In genomic region chr1:25267288-25268142, GRCh38 we compare ENCODE assay signal across 9 cellular contexts. TPM values are rescaled to one million over a fixed set of nuclear protein-coding genes. Genes with fewer than 3 reads are reported as not detected.
DNase-seq lines count a peak whose midpoint lies in the region; ATAC-seq and TF ChIP-seq lines count a peak whose summit lies in the region.
"Not testable (repeated sequence)": the region's sequence is repeated elsewhere in the genome, so short reads cannot be mapped to it uniquely, and the experiment has no call there.
"Had no signal": no experiment of that assay in that cellular context is flagged by ENCODE, and none has a peak within 500 bp of the region (broad histone marks: within the 10 kb centered on the region; RNA-seq: fewer than 3 reads in every experiment).

No MANE protein-coding gene starts in this region.

- not testable (repeated sequence) for TF ChIP-seq CTCF in MCF 10A (IDR thresholded peaks at IDR 0.05; ENCODE audit: unreplicated experiment)

- BruUV-seq in MCF 10A (replicated peaks; lab: Mats Ljungman, UMichigan), result TSS peak; percentile 48

- DNase-seq in A172 (ENCODE audit: low spot score) (peak; percentile 55), NCI-H2227 treated with DMSO at 0.1 percent for 48 hours (lab: John Stamatoyannopoulos, UW) (peak; percentile 23), inferior parietal cortex (ENCODE audit: extremely low spot score) (peak; percentile 51)
- DNase-seq in MCF 10A (ENCODE audit: unreplicated experiment), result not testable (repeated sequence)
- peak; percentile 90 for DNase-seq in stimulated activated CD4-positive, alpha-beta T cell treated with anti-CD3 and anti-CD28 coated beads, Interleukin-12 subunit alpha, Interleukin-12 subunit beta, amount 100 ng/mL, for 4 hours

- H3K36me3 Mint-ChIP-seq in MCF 10A (ENCODE audit: insufficient read depth, unreplicated experiment), result not testable (repeated sequence)

- not testable (repeated sequence) for H3K4me3 Mint-ChIP-seq in MCF 10A (ENCODE audit: unreplicated experiment)

- CTCF ChIA-PET in MCF 10A (lab: Yijun Ruan, JAX), result not testable (repeated sequence)

- intact Hi-C loops in MCF 10A (cut with micrococcal nuclease), result not testable (repeated sequence)

- H3K9me3 Mint-ChIP-seq in MCF 10A (ENCODE audit: unreplicated experiment), result not testable (repeated sequence)

- H3K4me1 Mint-ChIP-seq in MCF 10A (ENCODE audit: insufficient read depth, unreplicated experiment), result not testable (repeated sequence)

- H3K27ac Mint-ChIP-seq in MCF 10A (ENCODE audit: low read depth, unreplicated experiment), result not testable (repeated sequence)

- peak; percentile 64 for ATAC-seq in GM19043 (IDR thresholded peaks at IDR 0.05; ENCODE audit: low read depth, unreplicated experiment)
- ATAC-seq in HG03175 (IDR thresholded peaks at IDR 0.05; ENCODE audit: unreplicated experiment), result peak; percentile 71
- ATAC-seq in activated CD4-positive, CD25-positive, alpha-beta regulatory T cell treated with anti-CD3 and anti-CD28 coated beads, Interleukin-2, amount 50 U/mL, for 24 hours, result peak; percentile 80 to 81

- H3K27me3 Mint-ChIP-seq in MCF 10A (ENCODE audit: insufficient read depth, unreplicated experiment), result not testable (repeated sequence)

- POLR2A ChIA-PET in MCF 10A (lab: Yijun Ruan, JAX), result not testable (repeated sequence)

RNA-seq across cellular contexts. Expression of gene RHD, which starts 4.8 kb away (rescaled TPM):
- not detected in 2 replicates for total RNA-seq in A172 (2014; rRNA removed; shearing (Covaris generic))
- total RNA-seq in MCF 10A (2022), result not detected in 2 replicates
- total RNA-seq: A673 had no signal

RNA-seq across cellular contexts. Expression of gene RSRP1, which starts 20.3 kb away (rescaled TPM):
- total RNA-seq in A172 (2014; rRNA removed; shearing (Covaris generic)), result 22.4 and 29.8 TPM in 2 replicates
- total RNA-seq in MCF 10A (2022), result 77.2 and 86.4 TPM in 2 replicates

RNA-seq across cellular contexts. Expression of gene SYF2, which starts 35.2 kb away (rescaled TPM):
- 59.0 and 85.0 TPM in 2 replicates for total RNA-seq in A172 (2014; rRNA removed; shearing (Covaris generic))
- 40.5 and 43.0 TPM in 2 replicates for total RNA-seq in MCF 10A (2022)
